In genomic region chr20:38146156-38146555, GRCh38 we compare ENCODE assay signal across 2 cellular contexts.
TF ChIP-seq lines count a peak whose summit lies in the region.

No MANE protein-coding gene starts in this region.

TF ChIP-seq in A549, 52 proteins besides CTCF, POLR2A, EP300 and RAD21 (continued from another document):
- TF ChIP-seq POLR2AphosphoS2 (conservative IDR thresholded peaks at IDR 0.05; ENCODE audit: low read length), result no peak
- TF ChIP-seq FOXS1 (CRISPR knock-in tag; IDR thresholded peaks at IDR 0.05), result no peak
- peak; percentile 58; the same call in 1 of the 2 replicates for TF ChIP-seq ESRRA (IDR thresholded peaks at IDR 0.05; ENCODE audit: borderline replicate concordance, low read length)
- no peak for TF ChIP-seq ZFP36 (IDR thresholded peaks at IDR 0.05; ENCODE audit: borderline replicate concordance, partially characterized antibody)

TF ChIP-seq in endothelial cell of umbilical vein, 7 proteins besides CTCF, POLR2A, EP300 and RAD21 (continued from another document):
- TF ChIP-seq MYC (IDR thresholded peaks at IDR 0.05; ENCODE audit: low read depth, low read length) (no peak), JUN (IDR thresholded peaks at IDR 0.05; ENCODE audit: borderline replicate concordance, insufficient read depth, insufficient read length, low read depth) (no peak), GATA2 (IDR thresholded peaks at IDR 0.05; ENCODE audit: insufficient read depth, insufficient read length, low read depth, low read length) (no peak), FOS (IDR thresholded peaks at IDR 0.05; ENCODE audit: borderline replicate concordance, insufficient read depth, low read length) (no peak), EZH2 (IDR thresholded peaks at IDR 0.05; ENCODE audit: borderline replicate concordance, low read depth, low read length, severe bottlenecking) (no peak)
- TF ChIP-seq, protein P1, sequence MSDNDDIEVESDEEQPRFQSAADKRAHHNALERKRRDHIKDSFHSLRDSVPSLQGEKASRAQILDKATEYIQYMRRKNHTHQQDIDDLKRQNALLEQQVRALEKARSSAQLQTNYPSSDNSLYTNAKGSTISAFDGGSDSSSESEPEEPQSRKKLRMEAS (IDR thresholded peaks at IDR 0.05; ENCODE audit: insufficient read depth, insufficient read length), result no peak
TF ChIP-seq in endothelial cell of umbilical vein: peak in this region for 0.
